In genomic region chr11:69123593-69124545, GRCh38 we compare ENCODE assay signal across 10 cellular contexts. TPM values are rescaled to one million over a fixed set of nuclear protein-coding genes. Genes with fewer than 3 reads are reported as not detected.
DNase-seq lines count a peak whose midpoint lies in the region; ATAC-seq and TF ChIP-seq lines count a peak whose summit lies in the region.
"Had no signal": no experiment of that assay in that cellular context is flagged by ENCODE, and none has a peak within 500 bp of the region (broad histone marks: within the 10 kb centered on the region; RNA-seq: fewer than 3 reads in every experiment).

No MANE protein-coding gene starts in this region.

- peaks cover 24% of the 10 kb centered on the region for H3K4me1 ChIP-seq in upper lobe of right lung

- no peaks in the 10 kb centered on the region for H3K27me3 ChIP-seq in upper lobe of right lung
- H3K27me3 ChIP-seq: cardiac muscle cell had no signal

- H3K4me3 ChIP-seq in upper lobe of right lung: no peak overlapping the region
- H3K4me3 ChIP-seq: cardiac muscle cell had no signal

- DNase-seq in stimulated activated CD4-positive, alpha-beta T cell treated with anti-CD3 and anti-CD28 coated beads, Interleukin-2, amount 100 ng/mL, for 4 hours (ENCODE audit: low read depth): peak; percentile 10
- no peak for DNase-seq in stimulated activated CD4-positive, alpha-beta T cell treated with anti-CD3 and anti-CD28 coated beads, Interleukin-2, amount 100 ng/mL, for 48 hours
- DNase-seq in activated naive CD8-positive, alpha-beta T cell treated with anti-CD3 and anti-CD28 coated beads, Interleukin-2, amount 50 U/mL, for 24 hours: peak; percentile 13
- no peak for DNase-seq in memory B cell (ENCODE audit: low spot score in 2 of 2)
- DNase-seq in upper lobe of right lung: peak; percentile 66
- DNase-seq in NK-92 (lab: John Stamatoyannopoulos, UW; ENCODE audit: unreplicated experiment): no peak
- no peak for DNase-seq in epidermal melanocyte (ENCODE audit: insufficient read length, low spot score)
- DNase-seq: immature natural killer cell had no signal

- H3K9me3 ChIP-seq in upper lobe of right lung: no peaks in the 10 kb centered on the region

- H3K36me3 ChIP-seq in upper lobe of right lung: no peaks in the 10 kb centered on the region
- H3K36me3 ChIP-seq: cardiac muscle cell had no signal

- H3K27ac ChIP-seq in upper lobe of right lung: peak overlapping the region; percentile 81
- H3K27ac ChIP-seq: cardiac muscle cell had no signal

- no peak overlapping the region for H3K4me3 Mint-ChIP-seq in activated naive CD8-positive, alpha-beta T cell treated with anti-CD3 and anti-CD28 coated beads, Interleukin-2, amount 50 U/mL, for 24 hours
- peak overlapping the region; percentile 76 for H3K4me3 Mint-ChIP-seq in memory B cell
- H3K4me3 Mint-ChIP-seq: immature natural killer cell had no signal

- ATAC-seq in activated naive CD8-positive, alpha-beta T cell treated with anti-CD3 and anti-CD28 coated beads, Interleukin-2, amount 50 U/mL, for 24 hours: peak; percentile 8
- peak; percentile 29 for ATAC-seq in memory B cell (ENCODE audit: low read depth)
- peak; percentile 1 for ATAC-seq in upper lobe of right lung
- no peak for ATAC-seq in GM18873 (IDR thresholded peaks at IDR 0.05; ENCODE audit: low FRiP score, unreplicated experiment)

- peaks cover 39% of the 10 kb centered on the region for H3K4me1 Mint-ChIP-seq in activated naive CD8-positive, alpha-beta T cell treated with anti-CD3 and anti-CD28 coated beads, Interleukin-2, amount 50 U/mL, for 24 hours
- H3K4me1 Mint-ChIP-seq in memory B cell: peaks cover 22% of the 10 kb centered on the region
- H3K4me1 Mint-ChIP-seq: immature natural killer cell had no signal

- intact Hi-C loops in upper lobe of right lung (cut with DNase I): no loop called here

- H3K9me3 Mint-ChIP-seq in activated naive CD8-positive, alpha-beta T cell treated with anti-CD3 and anti-CD28 coated beads, Interleukin-2, amount 50 U/mL, for 24 hours: peaks cover 5% of the 10 kb centered on the region
- peaks cover 5% of the 10 kb centered on the region for H3K9me3 Mint-ChIP-seq in memory B cell
- H3K9me3 Mint-ChIP-seq: immature natural killer cell had no signal

- H3K27me3 Mint-ChIP-seq in activated naive CD8-positive, alpha-beta T cell treated with anti-CD3 and anti-CD28 coated beads, Interleukin-2, amount 50 U/mL, for 24 hours: no peaks in the 10 kb centered on the region
- peaks cover 2% of the 10 kb centered on the region for H3K27me3 Mint-ChIP-seq in memory B cell

- no peak for TF ChIP-seq CTCF in upper lobe of right lung (IDR thresholded peaks at IDR 0.05)

- peak overlapping the region; percentile 72 for H3K27ac Mint-ChIP-seq in activated naive CD8-positive, alpha-beta T cell treated with anti-CD3 and anti-CD28 coated beads, Interleukin-2, amount 50 U/mL, for 24 hours
- H3K27ac Mint-ChIP-seq in memory B cell: peak overlapping the region; percentile 75
- H3K27ac Mint-ChIP-seq: immature natural killer cell had no signal

- no peaks in the 10 kb centered on the region for H3K36me3 Mint-ChIP-seq in activated naive CD8-positive, alpha-beta T cell treated with anti-CD3 and anti-CD28 coated beads, Interleukin-2, amount 50 U/mL, for 24 hours (ENCODE audit: low read depth)
- peaks cover 5% of the 10 kb centered on the region for H3K36me3 Mint-ChIP-seq in memory B cell
- H3K36me3 Mint-ChIP-seq: immature natural killer cell had no signal

RNA-seq across cellular contexts. Expression of gene SMIM38, which starts 31.9 kb away (rescaled TPM):
- total RNA-seq in upper lobe of right lung: not detected

Comparison
In these comparisons a context has a peak if more than half of its experiments do, and no peak if none do; other contexts are left out.
1. DNase-seq: peak in stimulated activated CD4-positive, alpha-beta T cell treated with anti-CD3 and anti-CD28 coated beads, Interleukin-2, amount 100 ng/mL, for 4 hours (single experiment), activated naive CD8-positive, alpha-beta T cell treated with anti-CD3 and anti-CD28 coated beads, Interleukin-2, amount 50 U/mL, for 24 hours (single experiment) and upper lobe of right lung (single experiment); none in stimulated activated CD4-positive, alpha-beta T cell treated with anti-CD3 and anti-CD28 coated beads, Interleukin-2, amount 100 ng/mL, for 48 hours (0 of 2), memory B cell (0 of 2), NK-92 (single experiment) and epidermal melanocyte (single experiment).